ENCODE assay signal across 21 cellular contexts in the genomic region with DNA sequence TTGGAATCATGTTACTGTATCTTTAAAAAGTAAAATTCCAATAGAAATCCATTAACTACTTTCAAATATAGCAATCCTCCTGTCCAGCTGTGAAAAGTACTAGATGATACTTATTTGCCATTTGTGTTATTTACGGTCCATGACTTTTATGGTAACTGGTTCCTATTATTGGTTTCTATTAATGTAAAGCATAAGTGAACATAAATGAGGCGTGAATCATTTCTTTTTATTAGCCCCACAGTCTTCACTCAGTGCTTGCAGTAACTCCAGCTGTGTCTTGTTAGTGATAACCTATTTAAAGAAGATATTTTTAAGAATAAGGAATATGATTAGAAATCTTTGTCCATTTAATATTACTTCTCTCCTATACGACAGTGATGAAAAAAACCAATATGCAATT.
"Had no signal": no experiment of that assay in that cellular context is flagged by ENCODE, and none has a peak within 500 bp of the region (broad histone marks: within the 10 kb centered on the region; RNA-seq: fewer than 3 reads in every experiment).

No MANE protein-coding gene starts in this region.

- H3K4me1 Mint-ChIP-seq: activated naive CD4-positive, alpha-beta T cell treated with anti-CD3 and anti-CD28 coated beads, Interleukin-2, amount 10 ng/mL, durations not matched to agents 7 days and 5 days; mesothelial cell of epicardium; naive thymus-derived CD8-positive, alpha-beta T cell; stimulated activated naive B cell treated with anti-CD40 and anti-IgM and Interleukin-4, amounts not matched to agents 10 μg/mL and 1 μg/mL and 100 μg/mL, for 72 hours; WTC11 had no signal

- DNase-seq: activated CD4-positive, alpha-beta memory T cell treated with anti-CD3 and anti-CD28 coated beads for 36 hours; activated effector memory CD4-positive, alpha-beta T cell treated with Interleukin-2 at 50 U/mL for 16 hours; activated naive CD4-positive, alpha-beta T cell treated with anti-CD3 and anti-CD28 coated beads, Interleukin-2, amount 10 ng/mL, durations not matched to agents 7 days and 5 days; activated T-cell treated with anti-CD3 and anti-CD28 coated beads, Interleukin-2, amount 50 U/mL, for 48 hours; amygdala; head of caudate nucleus; hypothalamus; left ventricle myocardium inferior; naive thymus-derived CD8-positive, alpha-beta T cell; sigmoid colon; stimulated activated CD4-positive, alpha-beta T cell treated with anti-CD3 and anti-CD28 coated beads, Interleukin-2, amount 100 ng/mL, for 48 hours; stimulated activated CD8-positive, alpha-beta memory T cell treated with anti-CD3 and anti-CD28 coated beads, Interleukin-4, amount 100 ng/mL, for 48 hours; stimulated activated naive B cell treated with anti-CD40 and anti-IgM and Interleukin-4, amounts not matched to agents 10 μg/mL and 1 μg/mL and 100 μg/mL, for 72 hours; trophoblast cell had no signal

- H3K4me3 ChIP-seq: coronary artery, esophagus muscularis mucosa, gastroesophageal sphincter, left ventricle myocardium inferior, sigmoid colon, vagina had no signal

- H3K4me1 ChIP-seq: esophagus muscularis mucosa, gastroesophageal sphincter, left ventricle myocardium inferior, sigmoid colon, vagina had no signal

- H3K27ac ChIP-seq: coronary artery, esophagus muscularis mucosa, gastroesophageal sphincter, left ventricle myocardium inferior, sigmoid colon, vagina had no signal

- H3K9me3 ChIP-seq: esophagus muscularis mucosa, gastroesophageal sphincter, left ventricle myocardium inferior, sigmoid colon, vagina had no signal

- ATAC-seq: gastroesophageal sphincter; naive thymus-derived CD8-positive, alpha-beta T cell; stimulated activated naive B cell treated with anti-CD40 and anti-IgM and Interleukin-4, amounts not matched to agents 10 μg/mL and 1 μg/mL and 100 μg/mL, for 72 hours; WTC11 had no signal

- H3K36me3 Mint-ChIP-seq: activated CD4-positive, alpha-beta memory T cell treated with anti-CD3 and anti-CD28 coated beads for 36 hours; activated naive CD4-positive, alpha-beta T cell treated with anti-CD3 and anti-CD28 coated beads, Interleukin-2, amount 10 ng/mL, durations not matched to agents 7 days and 5 days; naive thymus-derived CD8-positive, alpha-beta T cell; stimulated activated naive B cell treated with anti-CD40 and anti-IgM and Interleukin-4, amounts not matched to agents 10 μg/mL and 1 μg/mL and 100 μg/mL, for 72 hours; WTC11 had no signal

- H3K27me3 ChIP-seq: esophagus muscularis mucosa, gastroesophageal sphincter, sigmoid colon, vagina had no signal

- H3K27ac Mint-ChIP-seq: activated CD4-positive, alpha-beta memory T cell treated with anti-CD3 and anti-CD28 coated beads for 36 hours; activated naive CD4-positive, alpha-beta T cell treated with anti-CD3 and anti-CD28 coated beads, Interleukin-2, amount 10 ng/mL, durations not matched to agents 7 days and 5 days; mesothelial cell of epicardium; naive thymus-derived CD8-positive, alpha-beta T cell; stimulated activated naive B cell treated with anti-CD40 and anti-IgM and Interleukin-4, amounts not matched to agents 10 μg/mL and 1 μg/mL and 100 μg/mL, for 72 hours; WTC11 had no signal

- H3K9me3 Mint-ChIP-seq: activated naive CD4-positive, alpha-beta T cell treated with anti-CD3 and anti-CD28 coated beads, Interleukin-2, amount 10 ng/mL, durations not matched to agents 7 days and 5 days; WTC11 had no signal

- H3K27me3 Mint-ChIP-seq: activated CD4-positive, alpha-beta memory T cell treated with anti-CD3 and anti-CD28 coated beads for 36 hours; activated naive CD4-positive, alpha-beta T cell treated with anti-CD3 and anti-CD28 coated beads, Interleukin-2, amount 10 ng/mL, durations not matched to agents 7 days and 5 days; stimulated activated naive B cell treated with anti-CD40 and anti-IgM and Interleukin-4, amounts not matched to agents 10 μg/mL and 1 μg/mL and 100 μg/mL, for 72 hours had no signal

- H3K36me3 ChIP-seq: esophagus muscularis mucosa, gastroesophageal sphincter, left ventricle myocardium inferior, sigmoid colon, vagina had no signal

- FAIRE-seq: bronchial epithelial cell had no signal

- H3K4me3 Mint-ChIP-seq: activated CD4-positive, alpha-beta memory T cell treated with anti-CD3 and anti-CD28 coated beads for 36 hours; activated naive CD4-positive, alpha-beta T cell treated with anti-CD3 and anti-CD28 coated beads, Interleukin-2, amount 10 ng/mL, durations not matched to agents 7 days and 5 days; mesothelial cell of epicardium; naive thymus-derived CD8-positive, alpha-beta T cell; stimulated activated naive B cell treated with anti-CD40 and anti-IgM and Interleukin-4, amounts not matched to agents 10 μg/mL and 1 μg/mL and 100 μg/mL, for 72 hours; WTC11 had no signal
